26 cellular contexts compared by ENCODE assay signal in the genomic region with DNA sequence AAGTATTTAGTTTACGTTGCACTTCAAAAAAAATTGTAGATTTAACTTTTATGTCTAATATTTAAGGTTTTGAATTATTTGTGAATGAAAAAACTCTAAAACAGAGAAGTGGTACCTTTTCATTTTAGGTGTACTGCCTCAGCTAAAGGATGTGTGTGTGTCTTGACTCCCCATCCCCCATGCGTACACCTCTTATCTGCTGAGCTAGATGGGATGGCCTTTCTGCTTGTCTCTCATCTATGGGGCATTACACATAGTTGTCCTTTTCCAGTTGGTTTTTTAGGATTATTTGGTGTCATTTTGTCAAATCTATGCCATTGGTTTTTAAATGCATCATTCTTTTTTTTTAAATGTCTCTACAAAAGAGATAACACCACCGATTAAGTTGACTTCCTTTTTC.
"Had no signal": no experiment of that assay in that cellular context is flagged by ENCODE, and none has a peak within 500 bp of the region (broad histone marks: within the 10 kb centered on the region; RNA-seq: fewer than 3 reads in every experiment).

No MANE protein-coding gene starts in this region.

- H3K4me3 Mint-ChIP-seq: activated CD4-positive, alpha-beta memory T cell treated with anti-CD3 and anti-CD28 coated beads, Interleukin-2, amount 10 ng/mL, durations not matched to agents 7 days and 5 days; activated CD4-positive, alpha-beta T cell treated with anti-CD3 and anti-CD28 coated beads, Interleukin-2, amount 10 ng/mL, durations not matched to agents 7 days and 5 days; activated naive CD8-positive, alpha-beta T cell treated with anti-CD3 and anti-CD28 coated beads, Interleukin-2, amount 10 ng/mL, durations not matched to agents 7 days and 5 days; activated T-helper 17 cell treated with anti-CD3 and anti-CD28 coated beads, Interleukin-2, amount 50 U/mL, for 72 hours; T-cell had no signal

- H3K27ac ChIP-seq: adrenal gland, KMS-11, SK-N-MC, VCaP had no signal

- H3K27me3 Mint-ChIP-seq: activated CD4-positive, alpha-beta memory T cell treated with anti-CD3 and anti-CD28 coated beads, Interleukin-2, amount 10 ng/mL, durations not matched to agents 7 days and 5 days; activated CD4-positive, alpha-beta T cell treated with anti-CD3 and anti-CD28 coated beads, Interleukin-2, amount 10 ng/mL, durations not matched to agents 7 days and 5 days; activated naive CD8-positive, alpha-beta T cell treated with anti-CD3 and anti-CD28 coated beads, Interleukin-2, amount 10 ng/mL, durations not matched to agents 7 days and 5 days; activated T-helper 17 cell treated with anti-CD3 and anti-CD28 coated beads, Interleukin-2, amount 50 U/mL, for 72 hours; T-cell had no signal

- ATAC-seq: activated T-helper 17 cell treated with anti-CD3 and anti-CD28 coated beads, Interleukin-2, amount 50 U/mL, for 72 hours; Right ventricle myocardium inferior; T-cell had no signal

- H3K27me3 ChIP-seq: adrenal gland had no signal

- H3K4me2 ChIP-seq: KMS-11 had no signal

- H3K9ac ChIP-seq: KMS-11 had no signal

- H3K4me3 ChIP-seq: adrenal gland, SK-N-MC had no signal

- H3K27ac Mint-ChIP-seq: activated CD4-positive, alpha-beta memory T cell treated with anti-CD3 and anti-CD28 coated beads, Interleukin-2, amount 10 ng/mL, durations not matched to agents 7 days and 5 days; activated CD4-positive, alpha-beta T cell treated with anti-CD3 and anti-CD28 coated beads, Interleukin-2, amount 10 ng/mL, durations not matched to agents 7 days and 5 days; activated naive CD8-positive, alpha-beta T cell treated with anti-CD3 and anti-CD28 coated beads, Interleukin-2, amount 10 ng/mL, durations not matched to agents 7 days and 5 days; activated T-helper 17 cell treated with anti-CD3 and anti-CD28 coated beads, Interleukin-2, amount 50 U/mL, for 72 hours; T-cell had no signal

- H3K36me3 ChIP-seq: adrenal gland had no signal

- DNase-seq: activated CD4-positive, alpha-beta memory T cell treated with anti-CD3 and anti-CD28 coated beads, Interleukin-2, amount 10 ng/mL, durations not matched to agents 7 days and 5 days; activated CD4-positive, alpha-beta T cell treated with anti-CD3 and anti-CD28 coated beads, Interleukin-2, amount 10 ng/mL, durations not matched to agents 7 days and 5 days; activated CD4-positive, CD25-positive, alpha-beta regulatory T cell; activated gamma-delta T cell treated with Interleukin-2 at 50 U/mL for 16 hours; activated naive CD4-positive, alpha-beta T cell treated with anti-CD3 and anti-CD28 coated beads, Interleukin-2, amount 50 U/mL, for 16 hours; activated naive CD8-positive, alpha-beta T cell treated with anti-CD3 and anti-CD28 coated beads, Interleukin-2, amount 10 ng/mL, durations not matched to agents 7 days and 5 days; activated T-cell treated with anti-CD3 and anti-CD28 coated beads for 4 hours; activated T-cell treated with anti-CD3 and anti-CD28 coated beads, Interleukin-2, amount 50 U/mL, for 48 hours; adrenal gland; anterior cingulate cortex; MV-4-11; NCI-H1092 treated with DMSO at 0.1 percent for 48 hours; NCI-H1417 treated with DMSO at 0.1 percent for 48 hours; NCI-H1694; NCI-H2029 treated with DMSO at 0.1 percent for 48 hours; NCI-H345; NCI-H510A; NCI-H526 treated with DMSO at 0.1 percent for 48 hours; NCI-H82; NK-92 treated with Interleukin-12 subunit alpha and Interleukin-12 subunit beta, amount 100 ng/mL, for 24 hours; T-cell had no signal

- H3K9me3 ChIP-seq: adrenal gland had no signal

- H3K9me3 Mint-ChIP-seq: activated CD4-positive, alpha-beta memory T cell treated with anti-CD3 and anti-CD28 coated beads, Interleukin-2, amount 10 ng/mL, durations not matched to agents 7 days and 5 days; activated CD4-positive, alpha-beta T cell treated with anti-CD3 and anti-CD28 coated beads, Interleukin-2, amount 10 ng/mL, durations not matched to agents 7 days and 5 days; activated naive CD8-positive, alpha-beta T cell treated with anti-CD3 and anti-CD28 coated beads, Interleukin-2, amount 10 ng/mL, durations not matched to agents 7 days and 5 days; activated T-helper 17 cell treated with anti-CD3 and anti-CD28 coated beads, Interleukin-2, amount 50 U/mL, for 72 hours; T-cell had no signal
